8 cellular contexts compared by ENCODE assay signal in genomic region chr5:158874814-158875213, GRCh38.
DNase-seq lines count a peak whose midpoint lies in the region; ATAC-seq and TF ChIP-seq lines count a peak whose summit lies in the region.
"Had no signal": no experiment of that assay in that cellular context is flagged by ENCODE, and none has a peak within 500 bp of the region (broad histone marks: within the 10 kb centered on the region; RNA-seq: fewer than 3 reads in every experiment).

No MANE protein-coding gene starts in this region.

- peaks cover 2% of the 10 kb centered on the region for H3K9me3 Mint-ChIP-seq in activated naive CD8-positive, alpha-beta T cell treated with anti-CD3 and anti-CD28 coated beads, Interleukin-2, amount 10 ng/mL, durations not matched to agents 7 days and 5 days

- no peak overlapping the region for H3K4ac ChIP-seq in IMR-90 (ENCODE audit: low read depth, low read length)

- H3K9ac ChIP-seq in IMR-90 (ENCODE audit: low read depth, low read length) (no peak overlapping the region), neural cell (ENCODE audit: low read length) (peak overlapping the region; percentile 6)
- H3K9ac ChIP-seq: parathyroid adenoma had no signal

- no peak overlapping the region for H2BK20ac ChIP-seq in IMR-90 (ENCODE audit: low read depth, low read length)

- no peak overlapping the region for H2AFZ ChIP-seq in IMR-90 (replicated peaks; ENCODE audit: low read length, poor library complexity)
- H2AFZ ChIP-seq in neural cell (ENCODE audit: low read depth, low read length) = no peak overlapping the region
- H2AFZ ChIP-seq: parathyroid adenoma had no signal

- no peaks in the 10 kb centered on the region for H3K9me2 ChIP-seq in neural cell (ENCODE audit: insufficient read depth, low read length)

- H2AK5ac ChIP-seq in IMR-90 (ENCODE audit: low read depth, low read length) = no peak overlapping the region

- H3K14ac ChIP-seq in IMR-90 (replicated peaks; ENCODE audit: low read depth, low read length) = no peak overlapping the region

- no peak overlapping the region for H2BK120ac ChIP-seq in IMR-90 (ENCODE audit: low read depth, low read length)

- no peaks in the 10 kb centered on the region for H3F3A ChIP-seq in neural cell (ENCODE audit: insufficient read depth, low read length, poor library complexity, severe bottlenecking)

- H3K4me3 ChIP-seq in IMR-90 (ENCODE audit: insufficient read depth, low read depth, low read length) = no peak overlapping the region
- peak overlapping the region; percentile 35 for H3K4me3 ChIP-seq in neural cell (ENCODE audit: low read length)
- peak overlapping the region in 5 of 59 donors; percentile 1 to 13 (median 7) for H3K4me3 ChIP-seq in dorsolateral prefrontal cortex

- no peaks in the 10 kb centered on the region for H3K4me1 ChIP-seq in IMR-90 (ENCODE audit: control insufficient read depth, insufficient read depth, low read length)
- H3K4me1 ChIP-seq: parathyroid adenoma had no signal

- H3K4me2 ChIP-seq in IMR-90 (ENCODE audit: low read depth, low read length) (no peak overlapping the region), neural cell (ENCODE audit: low read length) (no peak overlapping the region)

- no peak for TF ChIP-seq EP300 in neural cell (conservative IDR thresholded peaks at IDR 0.05; ENCODE audit: poor library complexity, severe bottlenecking)

- no peak overlapping the region for H4K8ac ChIP-seq in IMR-90 (ENCODE audit: low read depth in 2 of 2, low read length in 2 of 2)

- in situ Hi-C loops in IMR-90 (cut with MboI; ENCODE audit: low sequenced_read_pairs) = no loop called here

- peak; percentile 27 for DNase-seq in D341Med (ENCODE audit: low spot score)
- no peak for DNase-seq in IMR-90
- DNase-seq in activated naive CD8-positive, alpha-beta T cell treated with anti-CD3 and anti-CD28 coated beads, Interleukin-2, amount 10 ng/mL, durations not matched to agents 7 days and 5 days = no peak
- no peak for DNase-seq in dorsolateral prefrontal cortex
- DNase-seq in kidney tubule cell (ENCODE audit: low spot score) = no peak
- DNase-seq in effector CD4-positive, alpha-beta T cell = no peak

- BruUV-seq in IMR-90 (replicated peaks; lab: Mats Ljungman, UMichigan) = no TSS peak

- H3K36me3 ChIP-seq in IMR-90 (ENCODE audit: control insufficient read depth, insufficient read depth, low read length) (no peaks in the 10 kb centered on the region), neural cell (ENCODE audit: insufficient read depth, low read length) (no peaks in the 10 kb centered on the region)

- H4K5ac ChIP-seq in IMR-90 (ENCODE audit: low read depth, low read length) = no peak overlapping the region

- no peak for ATAC-seq in IMR-90 (ENCODE audit: low read depth)
- no peak for ATAC-seq in activated naive CD8-positive, alpha-beta T cell treated with anti-CD3 and anti-CD28 coated beads, Interleukin-2, amount 10 ng/mL, durations not matched to agents 7 days and 5 days (ENCODE audit: low read depth)

- no peak overlapping the region for H2BK15ac ChIP-seq in IMR-90 (ENCODE audit: low read depth, low read length)

- peaks cover 1% of the 10 kb centered on the region for H3K36me3 Mint-ChIP-seq in activated naive CD8-positive, alpha-beta T cell treated with anti-CD3 and anti-CD28 coated beads, Interleukin-2, amount 10 ng/mL, durations not matched to agents 7 days and 5 days

- peak overlapping the region; percentile 79 for H3K27ac Mint-ChIP-seq in activated naive CD8-positive, alpha-beta T cell treated with anti-CD3 and anti-CD28 coated beads, Interleukin-2, amount 10 ng/mL, durations not matched to agents 7 days and 5 days

- no peaks in the 10 kb centered on the region for H3K79me1 ChIP-seq in IMR-90 (ENCODE audit: low read depth in 1 of 2, low read length in 2 of 2)

- H3K27ac ChIP-seq in IMR-90 (ENCODE audit: insufficient read depth, low read length) = no peak overlapping the region
- H3K27ac ChIP-seq in neural cell (ENCODE audit: low read length) = peak overlapping the region; percentile 60
- peak overlapping the region in 5 of 59 donors; percentile 15 to 24 (median 20) for H3K27ac ChIP-seq in dorsolateral prefrontal cortex
- H3K27ac ChIP-seq: parathyroid adenoma had no signal

- H4K20me1 ChIP-seq in IMR-90 (ENCODE audit: insufficient read depth, low read length) = no peaks in the 10 kb centered on the region
- no peaks in the 10 kb centered on the region for H4K20me1 ChIP-seq in neural cell (ENCODE audit: insufficient read depth)

- peaks cover 5% of the 10 kb centered on the region for H3K27me3 Mint-ChIP-seq in activated naive CD8-positive, alpha-beta T cell treated with anti-CD3 and anti-CD28 coated beads, Interleukin-2, amount 10 ng/mL, durations not matched to agents 7 days and 5 days

- H3K56ac ChIP-seq in IMR-90 (ENCODE audit: extremely low read depth, insufficient read depth, low read length) = no peak overlapping the region

- peaks cover 12% of the 10 kb centered on the region for H3K4me1 Mint-ChIP-seq in activated naive CD8-positive, alpha-beta T cell treated with anti-CD3 and anti-CD28 coated beads, Interleukin-2, amount 10 ng/mL, durations not matched to agents 7 days and 5 days

- H2AK9ac ChIP-seq in IMR-90 (replicated peaks; ENCODE audit: low read depth, low read length, poor library complexity) = no peak overlapping the region

- H3K18ac ChIP-seq in IMR-90 (ENCODE audit: low read depth, low read length) = no peak overlapping the region

- POLR2A ChIA-PET in IMR-90 (lab: Charles Lee; ENCODE audit: unreplicated experiment) = no interaction called here
- POLR2A ChIA-PET in activated naive CD8-positive, alpha-beta T cell treated with anti-CD3 and anti-CD28 coated beads, Interleukin-2, amount 10 ng/mL, durations not matched to agents 7 days and 5 days (lab: Charles Lee) = interaction anchor here (0.6 kb wide), 1 partner anchor 179 kb away, joined by 3 read pairs; no protein-coding TSS in a partner anchor

- 0 out of 2 replicates have a peak overlapping the region, but pooled peaks have one; percentile 43 for H3K23ac ChIP-seq in IMR-90 (ENCODE audit: low read depth, low read length)

- dilution Hi-C loops in IMR-90 (cut with HindIII; ENCODE audit: low sequenced_read_pairs, unreplicated experiment) = no loop called here

- intact Hi-C loops in IMR-90 (cut with micrococcal nuclease) = no loop called here
- intact Hi-C loops in dorsolateral prefrontal cortex (cut with DNase I) = no loop called here

- peaks cover 74% of the 10 kb centered on the region for H3K79me2 ChIP-seq in neural cell (replicated peaks; ENCODE audit: insufficient read depth, low read length)
- H3K79me2 ChIP-seq: parathyroid adenoma had no signal

- CTCF ChIA-PET in IMR-90 (lab: Yijun Ruan, JAX) = no interaction called here

- H3K9me3 ChIP-seq in IMR-90 (ENCODE audit: control insufficient read depth, insufficient read depth, low read length) (no peaks in the 10 kb centered on the region), neural cell (ENCODE audit: low read length) (no peaks in the 10 kb centered on the region)

- no peak for TF ChIP-seq POLR2A in IMR-90 (IDR thresholded peaks at IDR 0.05; ENCODE audit: low read depth, low read length)

- TF ChIP-seq CTCF in IMR-90 (conservative IDR thresholded peaks at IDR 0.05; ENCODE audit: low read depth, low read length) = no peak
- no peak for TF ChIP-seq CTCF in neural cell (IDR thresholded peaks at IDR 0.05; ENCODE audit: poor library complexity, severe bottlenecking)
- no peak for TF ChIP-seq CTCF in dorsolateral prefrontal cortex (IDR thresholded peaks at IDR 0.05 in 54 of 56, conservative IDR thresholded peaks at IDR 0.05 in 2 of 56; ENCODE audit: low read depth in 1 of 56, partially characterized antibody in 56 of 56)

- no peak for TF ChIP-seq RAD21 in IMR-90 (IDR thresholded peaks at IDR 0.05; ENCODE audit: low read length)
- no peak for TF ChIP-seq RAD21 in neural cell (conservative IDR thresholded peaks at IDR 0.05)

- H3K27me3 ChIP-seq in IMR-90 (ENCODE audit: control insufficient read depth, insufficient read depth, low read length) (no peaks in the 10 kb centered on the region; the same call in 1 of the 2 replicates), neural cell (ENCODE audit: insufficient read depth, low read depth, low read length) (no peaks in the 10 kb centered on the region), dorsolateral prefrontal cortex (peaks cover 0 to 27% (median 4%) of the 10 kb centered on the region in 45 donors)

- H4K91ac ChIP-seq in IMR-90 (ENCODE audit: insufficient read depth, low read depth, low read length) = no peak overlapping the region

- peak overlapping the region; percentile 71 for H3K4me3 Mint-ChIP-seq in activated naive CD8-positive, alpha-beta T cell treated with anti-CD3 and anti-CD28 coated beads, Interleukin-2, amount 10 ng/mL, durations not matched to agents 7 days and 5 days

- H2BK5ac ChIP-seq in IMR-90 (ENCODE audit: low read depth, low read length, poor library complexity, severe bottlenecking) = no peak overlapping the region

- H3K9me1 ChIP-seq in IMR-90 (ENCODE audit: insufficient read depth, low read length) = no peaks in the 10 kb centered on the region

TF ChIP-seq in IMR-90, 13 proteins besides CTCF, POLR2A, EP300 and RAD21 (continues in another document):
- TF ChIP-seq USF2 (IDR thresholded peaks at IDR 0.05; ENCODE audit: low read depth, low read length) = no peak
- no peak for TF ChIP-seq NFE2L2 (IDR thresholded peaks at IDR 0.05; ENCODE audit: low read depth, low read length)
- no peak for TF ChIP-seq MAFK (IDR thresholded peaks at IDR 0.05; ENCODE audit: low read depth, low read length)
- TF ChIP-seq BHLHE40 (IDR thresholded peaks at IDR 0.05; ENCODE audit: low read depth, low read length) = no peak

TF ChIP-seq in neural cell, 6 proteins besides CTCF, POLR2A, EP300 and RAD21 (continues in another document):
- TF ChIP-seq MXI1 (conservative IDR thresholded peaks at IDR 0.05; ENCODE audit: poor library complexity, severe bottlenecking) = no peak
- no peak for TF ChIP-seq EZH2 (IDR thresholded peaks at IDR 0.05; ENCODE audit: borderline replicate concordance, insufficient read depth, low read length, poor library complexity, severe bottlenecking)
- no peak for TF ChIP-seq SMC3 (conservative IDR thresholded peaks at IDR 0.05; ENCODE audit: poor library complexity)
- no peak for TF ChIP-seq POLR2AphosphoS5 (IDR thresholded peaks at IDR 0.05)
- no peak for TF ChIP-seq TAF1 (IDR thresholded peaks at IDR 0.05; ENCODE audit: low read depth)
